8 cellular contexts compared by ENCODE assay signal in the genomic region with DNA sequence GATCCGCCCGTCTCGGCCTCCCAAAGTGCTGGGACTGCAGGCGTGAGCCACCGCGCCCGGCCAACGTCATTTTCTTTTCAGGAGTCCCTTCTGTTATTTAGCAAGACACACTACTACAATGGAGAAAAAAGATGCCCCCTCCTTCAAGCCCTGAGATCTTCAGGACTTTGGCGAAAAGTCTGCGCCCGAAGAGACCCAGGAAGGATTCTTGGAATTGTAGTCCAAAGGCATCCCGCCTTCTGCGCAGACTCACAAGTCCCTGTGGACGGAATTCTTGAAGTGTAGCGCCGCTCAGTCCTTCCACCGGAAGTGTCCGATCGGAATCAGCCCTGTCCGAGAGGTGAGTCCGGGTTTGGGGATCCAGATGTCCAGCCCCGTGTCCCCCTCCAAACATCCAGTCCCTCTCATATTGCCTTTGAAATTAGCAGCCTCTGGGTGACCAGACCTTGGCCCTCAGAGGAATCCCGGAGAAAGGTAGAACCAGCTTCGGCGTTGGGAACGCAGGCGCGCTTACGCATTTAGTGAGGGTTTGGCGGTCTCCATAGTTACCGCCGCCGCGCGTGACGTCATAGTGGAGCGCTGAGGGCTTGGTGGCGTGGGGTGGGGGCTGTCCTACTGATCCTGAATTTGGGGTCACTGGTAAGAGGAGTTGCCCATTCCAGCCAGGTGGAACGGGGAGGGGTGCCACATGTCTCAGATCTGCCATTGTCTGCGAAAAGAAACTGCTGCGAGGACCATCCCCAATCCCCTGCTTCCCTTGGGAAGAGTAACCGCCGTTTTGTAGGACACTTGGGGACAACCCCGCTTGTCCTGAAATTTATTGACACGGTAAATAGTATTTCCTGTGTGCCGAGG. TPM values are rescaled to one million over a fixed set of nuclear protein-coding genes. Genes with fewer than 3 reads are reported as not detected.
A peak's percentile ranks its signal among the peaks of the same experiment; 100 is the strongest.
DNase-seq lines count a peak whose midpoint lies in the region; ATAC-seq and TF ChIP-seq lines count a peak whose summit lies in the region.

No MANE protein-coding gene starts in this region.

- peak overlapping the region; percentile 96 for H3K4me3 Mint-ChIP-seq in type B pancreatic cell

- peaks cover 21% of the 10 kb centered on the region for H3K36me3 Mint-ChIP-seq in type B pancreatic cell

- peak overlapping the region; percentile 100 for H3K27ac Mint-ChIP-seq in type B pancreatic cell

- ATAC-seq in HG02870 (IDR thresholded peaks at IDR 0.05; ENCODE audit: unreplicated experiment) (peak; percentile 56), left cardiac atrium (peak; percentile 99)

- H3K4me1 Mint-ChIP-seq in type B pancreatic cell (ENCODE audit: unreplicated experiment) = peaks cover 5% of the 10 kb centered on the region

- in situ Hi-C loops in GM13977 (cut with MboI; ENCODE audit: low pct_unique_long_range_greater_than_20kb, low sequenced_read_pairs, unreplicated experiment) = no loop called here

- no peaks in the 10 kb centered on the region for H3K27me3 Mint-ChIP-seq in type B pancreatic cell

- intact Hi-C loops in left cardiac atrium (cut with DNase I) = no loop called here
- intact Hi-C loops in posterior cingulate gyrus (cut with DNase I) = loop anchor here (10.0 kb wide), 2 partner anchors 54 to 184 kb away; a partner anchor contains a TSS

- TF ChIP-seq CTCF in GM13977 (IDR thresholded peaks at IDR 0.05; ENCODE audit: extremely low read depth, insufficient read depth, missing control alignments) (no peak), type B pancreatic cell (conservative IDR thresholded peaks at IDR 0.05) (no peak)

- DNase-seq in GM13977 (ENCODE audit: low spot score) (peak; percentile 83), NCI-H146 (lab: John Stamatoyannopoulos, UW) (peak; percentile 95), T-helper 1 cell (peak; percentile 75 to 91 (median 85)), amygdala (lab: John Stamatoyannopoulos, UW) (peak; percentile 68 to 97 (median 92)), left cardiac atrium (peak; percentile 94), posterior cingulate gyrus (peak; percentile 87 to 98 (median 92)), type B pancreatic cell (ENCODE audit: extremely low spot score, unreplicated experiment) (peak; percentile 93)

- H3K9me3 Mint-ChIP-seq in type B pancreatic cell = peaks cover 5% of the 10 kb centered on the region

RNA-seq across cellular contexts. Expression of a gene that starts 0.5 kb away (rescaled TPM):
- total RNA-seq in left cardiac atrium = under 1 TPM; 0.24 to 0.44 TPM
- 4.3 and 8.4 TPM in 2 replicates for total RNA-seq in type B pancreatic cell (ENCODE audit: low replicate concordance)

RNA-seq across cellular contexts. Expression of a gene that starts 43.6 kb away (rescaled TPM):
- 1 to 10 TPM; 2.4 TPM for total RNA-seq in left cardiac atrium
- total RNA-seq in type B pancreatic cell (ENCODE audit: low replicate concordance) = 8.9 and 12.1 TPM in 2 replicates

Comparison
In these comparisons a context has a peak if more than half of its experiments do, and no peak if none do; other contexts are left out.
1. Peak in every context shown above with its lines: DNase-seq and ATAC-seq.